ENCODE assay signal across 10 cellular contexts in genomic region chr11:44607987-44608386, GRCh38. TPM values are rescaled to one million over a fixed set of nuclear protein-coding genes. Genes with fewer than 3 reads are reported as not detected.
A peak's percentile ranks its signal among the peaks of the same experiment; 100 is the strongest.
DNase-seq lines count a peak whose midpoint lies in the region; TF ChIP-seq lines count a peak whose summit lies in the region.
"Had no signal": no experiment of that assay in that cellular context is flagged by ENCODE, and none has a peak within 500 bp of the region (broad histone marks: within the 10 kb centered on the region; RNA-seq: fewer than 3 reads in every experiment).

No MANE protein-coding gene starts in this region.

- H3K4me3 Mint-ChIP-seq in T-helper 1 cell treated with Interleukin-12 subunit alpha and Interleukin-12 subunit beta and Interleukin-4 antibody, amounts not matched to agents 30 μg/mL and 1 μg/mL, for 36 hours = no peak overlapping the region

- DNase-seq in T-helper 1 cell (no peak), NCI-H226 (peak; percentile 32), brain microvascular endothelial cell (peak; percentile 29), smooth muscle cell (lab: John Stamatoyannopoulos, UW; ENCODE audit: unreplicated experiment) (no peak), NCI-H748 (lab: John Stamatoyannopoulos, UW; ENCODE audit: unreplicated experiment) (no peak), iPS-NIHi7 (ENCODE audit: extremely low spot score) (no peak), HCEC 1CT (no peak)

- H3K4me2 ChIP-seq in smooth muscle cell = peak overlapping the region; percentile 41

- no peaks in the 10 kb centered on the region for H3K9me3 ChIP-seq in smooth muscle cell (replicated peaks; ENCODE audit: low read depth)
- H3K9me3 ChIP-seq: right atrium auricular region had no signal

- H3K36me3 Mint-ChIP-seq in T-helper 1 cell treated with Interleukin-12 subunit alpha and Interleukin-12 subunit beta and Interleukin-4 antibody, amounts not matched to agents 30 μg/mL and 1 μg/mL, for 36 hours (ENCODE audit: low read depth) = peaks cover 62% of the 10 kb centered on the region

- H4K20me1 ChIP-seq in smooth muscle cell (ENCODE audit: low read depth) = no peaks in the 10 kb centered on the region

- no peaks in the 10 kb centered on the region for H3K27me3 Mint-ChIP-seq in T-helper 1 cell treated with Interleukin-12 subunit alpha and Interleukin-12 subunit beta and Interleukin-4 antibody, amounts not matched to agents 30 μg/mL and 1 μg/mL, for 36 hours (ENCODE audit: low read depth)

- no peak for TF ChIP-seq CTCF in brain microvascular endothelial cell (IDR thresholded peaks at IDR 0.05; ENCODE audit: low read depth, low read length, missing control alignments)
- no peak for TF ChIP-seq CTCF in smooth muscle cell (IDR thresholded peaks at IDR 0.05; ENCODE audit: borderline replicate concordance, insufficient read depth, poor library complexity, severe bottlenecking)

- H3K36me3 ChIP-seq in brain microvascular endothelial cell (replicated peaks) = peaks cover 26% of the 10 kb centered on the region
- peaks cover 6% of the 10 kb centered on the region for H3K36me3 ChIP-seq in smooth muscle cell (ENCODE audit: low read depth)
- H3K36me3 ChIP-seq: right atrium auricular region had no signal

- WGBS in smooth muscle cell (ENCODE audit: low lambda C conversion rate) = 45% methylated on average over 8 of the region's 8 CpGs

- peaks cover 70% of the 10 kb centered on the region for H3K4me1 Mint-ChIP-seq in T-helper 1 cell treated with Interleukin-12 subunit alpha and Interleukin-12 subunit beta and Interleukin-4 antibody, amounts not matched to agents 30 μg/mL and 1 μg/mL, for 36 hours (ENCODE audit: low read depth)

- H3K79me2 ChIP-seq in smooth muscle cell (ENCODE audit: low read depth) = no peaks in the 10 kb centered on the region

- no peaks in the 10 kb centered on the region for H3K27me3 ChIP-seq in brain microvascular endothelial cell (replicated peaks)
- no peaks in the 10 kb centered on the region for H3K27me3 ChIP-seq in smooth muscle cell (ENCODE audit: low read depth)
- H3K27me3 ChIP-seq: right atrium auricular region had no signal

- no peaks in the 10 kb centered on the region for H3K9me3 Mint-ChIP-seq in T-helper 1 cell treated with Interleukin-12 subunit alpha and Interleukin-12 subunit beta and Interleukin-4 antibody, amounts not matched to agents 30 μg/mL and 1 μg/mL, for 36 hours

- H3K27ac ChIP-seq in brain microvascular endothelial cell (no peak overlapping the region), smooth muscle cell (ENCODE audit: low read depth) (no peak overlapping the region)
- H3K27ac ChIP-seq: right atrium auricular region had no signal

- in situ Hi-C loops in brain microvascular endothelial cell (cut with HindIII; ENCODE audit: low pct_ligation_motif_present, low sequenced_read_pairs) = no loop called here

- peaks cover 7% of the 10 kb centered on the region for H3F3A ChIP-seq in smooth muscle cell (ENCODE audit: low read depth)

- peaks cover 13% of the 10 kb centered on the region for H3K4me1 ChIP-seq in smooth muscle cell (ENCODE audit: low read depth)

- H3K4me3 ChIP-seq in brain microvascular endothelial cell (ENCODE audit: low read depth, low read length) (no peak overlapping the region), smooth muscle cell (no peak overlapping the region)
- H3K4me3 ChIP-seq: lung, right atrium auricular region had no signal

- H3K27ac Mint-ChIP-seq in T-helper 1 cell treated with Interleukin-12 subunit alpha and Interleukin-12 subunit beta and Interleukin-4 antibody, amounts not matched to agents 30 μg/mL and 1 μg/mL, for 36 hours = peak overlapping the region; percentile 89

- no peak overlapping the region for H3K9ac ChIP-seq in smooth muscle cell (ENCODE audit: low read depth)

- H2AFZ ChIP-seq in smooth muscle cell (ENCODE audit: low read depth) = no peak overlapping the region

RNA-seq across cellular contexts. Expression of gene CD82, which starts 42.5 kb away (rescaled TPM):
- 43.8 and 58.6 TPM in 2 replicates for total RNA-seq in smooth muscle cell
- polyA plus RNA-seq in smooth muscle cell = 252 and 270 TPM in 2 replicates

Comparison
In these comparisons a context has a peak if more than half of its experiments do, and no peak if none do; other contexts are left out.
1. DNase-seq: peak in NCI-H226 (single experiment) and brain microvascular endothelial cell (single experiment); none in T-helper 1 cell (0 of 5), smooth muscle cell (single experiment), NCI-H748 (single experiment), iPS-NIHi7 (single experiment) and HCEC 1CT (single experiment).